In the genomic region with DNA sequence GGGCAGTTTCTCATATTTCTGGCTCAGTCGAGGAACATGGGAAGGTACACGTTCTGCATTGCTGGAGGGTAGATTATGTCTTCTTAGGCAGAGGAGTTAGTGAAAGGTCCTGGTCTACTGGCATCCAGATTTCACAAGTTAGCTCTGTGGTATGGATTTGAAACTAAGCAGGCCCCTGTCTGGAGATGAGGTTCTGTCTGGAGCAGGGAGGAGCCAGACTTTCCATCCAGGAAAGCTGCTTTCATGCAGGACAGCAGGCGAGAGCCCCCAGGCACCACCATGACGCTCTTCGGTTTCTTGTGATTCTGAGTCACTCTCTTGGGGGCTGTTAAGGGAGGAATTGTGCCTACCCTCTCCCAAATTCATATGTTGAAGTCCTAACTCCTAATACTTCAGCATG, we compare ENCODE assay signal across 19 cellular contexts.
"Had no signal": no experiment of that assay in that cellular context is flagged by ENCODE, and none has a peak within 500 bp of the region (broad histone marks: within the 10 kb centered on the region; RNA-seq: fewer than 3 reads in every experiment).

No MANE protein-coding gene starts in this region.

- H3K4me3 Mint-ChIP-seq: activated CD4-positive, alpha-beta memory T cell treated with anti-CD3 and anti-CD28 coated beads for 36 hours; activated naive CD4-positive, alpha-beta T cell treated with anti-CD3 and anti-CD28 coated beads, Interleukin-2, amount 50 U/mL, for 24 hours; activated T-helper 1 cell treated with anti-CD3 and anti-CD28 coated beads, Interleukin-12 subunit alpha, Interleukin-12 subunit beta, Interleukin-2, Interleukin-4 antibody, amounts not matched to agents 30 ng/mL and 10 ng/mL and 1 ng/mL, durations not matched to agents 14 hours and 24 hours and 36 hours; naive thymus-derived CD8-positive, alpha-beta T cell had no signal

- ATAC-seq: lower lobe of right lung; naive thymus-derived CD8-positive, alpha-beta T cell; stimulated activated naive CD8-positive, alpha-beta T cell treated with anti-CD3 and anti-CD28 coated beads, Interleukin-15, Interleukin-2, amounts not matched to agents 100 U/mL and 50 U/mL, for 24 hours had no signal

- H3K36me3 Mint-ChIP-seq: activated CD4-positive, alpha-beta memory T cell treated with anti-CD3 and anti-CD28 coated beads for 36 hours; activated naive CD4-positive, alpha-beta T cell treated with anti-CD3 and anti-CD28 coated beads, Interleukin-2, amount 50 U/mL, for 24 hours; naive thymus-derived CD8-positive, alpha-beta T cell had no signal

- H3K27ac Mint-ChIP-seq: activated CD4-positive, alpha-beta memory T cell treated with anti-CD3 and anti-CD28 coated beads for 36 hours; activated naive CD4-positive, alpha-beta T cell treated with anti-CD3 and anti-CD28 coated beads, Interleukin-2, amount 50 U/mL, for 24 hours; activated T-helper 1 cell treated with anti-CD3 and anti-CD28 coated beads, Interleukin-12 subunit alpha, Interleukin-12 subunit beta, Interleukin-2, Interleukin-4 antibody, amounts not matched to agents 30 ng/mL and 10 ng/mL and 1 ng/mL, durations not matched to agents 14 hours and 24 hours and 36 hours; naive thymus-derived CD8-positive, alpha-beta T cell; progenitor cell of endocrine pancreas had no signal

- H3K4me3 ChIP-seq: lower lobe of right lung, spleen, thyroid gland had no signal

- H3K27me3 Mint-ChIP-seq: progenitor cell of endocrine pancreas had no signal

- H3K36me3 ChIP-seq: lower lobe of right lung, spleen, thyroid gland had no signal

- H3K4me1 Mint-ChIP-seq: activated naive CD4-positive, alpha-beta T cell treated with anti-CD3 and anti-CD28 coated beads, Interleukin-2, amount 50 U/mL, for 24 hours; naive thymus-derived CD8-positive, alpha-beta T cell had no signal

- H3K27me3 ChIP-seq: spleen, thyroid gland had no signal

- H3K9me3 ChIP-seq: lower lobe of right lung, spleen, thyroid gland had no signal

- DNase-seq: activated CD4-positive, alpha-beta memory T cell treated with anti-CD3 and anti-CD28 coated beads for 36 hours; activated CD4-positive, alpha-beta T cell treated with anti-CD3 and anti-CD28 coated beads for 48 hours; activated CD4-positive, CD25-positive, alpha-beta regulatory T cell; activated gamma-delta T cell; central memory CD4-positive, alpha-beta T cell; dermis blood vessel endothelial cell; effector CD8-positive, alpha-beta T cell; erythroblast; lower lobe of right lung; naive thymus-derived CD8-positive, alpha-beta T cell; retina; spleen; stimulated activated CD4-positive, alpha-beta T cell treated with anti-CD3 and anti-CD28 coated beads, Interleukin-4, amount 100 ng/mL, for 1 hour; stimulated activated naive CD8-positive, alpha-beta T cell treated with anti-CD3 and anti-CD28 coated beads, Interleukin-15, Interleukin-2, amounts not matched to agents 100 U/mL and 50 U/mL, for 24 hours; T-helper 9 cell; thyroid gland had no signal

- H3K27ac ChIP-seq: lower lobe of right lung, spleen, thyroid gland had no signal

- H3K9me3 Mint-ChIP-seq: activated CD4-positive, alpha-beta memory T cell treated with anti-CD3 and anti-CD28 coated beads for 36 hours; activated naive CD4-positive, alpha-beta T cell treated with anti-CD3 and anti-CD28 coated beads, Interleukin-2, amount 50 U/mL, for 24 hours; activated T-helper 1 cell treated with anti-CD3 and anti-CD28 coated beads, Interleukin-12 subunit alpha, Interleukin-12 subunit beta, Interleukin-2, Interleukin-4 antibody, amounts not matched to agents 30 ng/mL and 10 ng/mL and 1 ng/mL, durations not matched to agents 14 hours and 24 hours and 36 hours had no signal
